9 cellular contexts compared by ENCODE assay signal in the genomic region with DNA sequence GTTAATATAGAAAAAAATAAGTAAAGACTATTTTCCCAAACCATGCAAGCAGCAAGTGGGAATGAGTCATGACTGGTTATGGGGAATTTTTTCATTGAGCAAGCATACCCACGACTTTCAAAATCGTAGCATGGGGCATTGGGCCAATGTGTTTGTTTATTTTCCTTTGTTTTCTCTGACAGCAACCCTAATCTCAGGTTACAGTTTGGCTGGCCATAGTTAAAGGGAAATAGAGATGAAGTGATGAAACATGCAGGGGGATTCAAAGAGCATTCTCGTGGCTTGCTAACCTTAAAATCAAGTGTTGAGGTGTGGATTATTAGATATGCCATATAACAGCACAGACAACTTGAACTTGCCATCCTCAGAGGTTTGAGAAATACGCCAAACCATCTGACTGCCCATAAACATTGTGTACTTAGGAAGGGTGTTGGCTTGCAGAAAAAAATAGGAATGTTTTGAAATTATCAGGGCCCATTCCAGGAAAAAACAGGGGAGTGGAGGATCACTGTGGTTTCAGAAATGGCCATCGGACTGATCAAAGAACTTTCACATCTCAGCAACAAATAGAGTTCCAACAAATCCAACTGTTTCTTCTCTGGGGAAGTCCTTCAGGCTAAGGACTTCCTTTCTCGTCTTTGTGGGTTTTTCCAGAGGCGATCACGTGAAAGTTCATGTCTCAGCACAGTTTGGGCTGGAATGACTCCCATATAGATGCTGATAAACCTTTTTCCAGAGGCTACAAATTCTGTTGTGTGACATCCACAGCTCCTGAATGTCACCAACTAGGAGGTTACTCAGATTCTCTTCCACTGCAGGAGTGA.
A peak's percentile ranks its signal among the peaks of the same experiment; 100 is the strongest.
DNase-seq lines count a peak whose midpoint lies in the region; ATAC-seq, FAIRE-seq and TF ChIP-seq lines count a peak whose summit lies in the region.
"Had no signal": no experiment of that assay in that cellular context is flagged by ENCODE, and none has a peak within 500 bp of the region (broad histone marks: within the 10 kb centered on the region; RNA-seq: fewer than 3 reads in every experiment).

No MANE protein-coding gene starts in this region.

- H3K9me3 ChIP-seq in endothelial cell of umbilical vein (replicated peaks; ENCODE audit: control insufficient read depth, insufficient read depth, low read length) (no peaks in the 10 kb centered on the region), pancreas (no peaks in the 10 kb centered on the region)

- H3K36me3 ChIP-seq in endothelial cell of umbilical vein (ENCODE audit: control insufficient read depth in 2 of 2, extremely low read depth in 1 of 2, insufficient read depth in 2 of 2, low read length in 2 of 2): no peaks in the 10 kb centered on the region
- no peaks in the 10 kb centered on the region for H3K36me3 ChIP-seq in pancreas

- H3K4me2 ChIP-seq in endothelial cell of umbilical vein (ENCODE audit: insufficient read depth, low read length): peak overlapping the region; percentile 40

- peak; percentile 47 for DNase-seq in Calu3
- peak; percentile 14 for DNase-seq in NCI-H2081 treated with DMSO at 0.1 percent for 48 hours (lab: John Stamatoyannopoulos, UW)
- peak; percentile 98 for DNase-seq in endothelial cell of umbilical vein (ENCODE audit: low read depth, low spot score)
- DNase-seq in pancreas: peak in 2 of 6 donors; percentile 21 to 71
- DNase-seq in activated naive CD4-positive, alpha-beta T cell treated with anti-CD3 and anti-CD28 coated beads for 36 hours: no peak
- no peak for DNase-seq in coronary artery (ENCODE audit: low spot score)

- no peaks in the 10 kb centered on the region for H3K27me3 Mint-ChIP-seq in Calu3 (ENCODE audit: unreplicated experiment)
- H3K27me3 Mint-ChIP-seq in activated naive CD4-positive, alpha-beta T cell treated with anti-CD3 and anti-CD28 coated beads for 36 hours (ENCODE audit: low read depth): peaks cover 9% of the 10 kb centered on the region

- intact Hi-C loops in Calu3 (cut with micrococcal nuclease; ENCODE audit: unreplicated experiment): no loop called here
- intact Hi-C loops in endothelial cell of umbilical vein (cut with micrococcal nuclease): loop anchor here (1.0 to 5.0 kb wide), 7 partner anchors 23 to 362 kb away; partner anchors contain the start of gene NFIL3
- intact Hi-C loops in pancreas (cut with DNase I): no loop called here
- intact Hi-C loops in activated naive CD4-positive, alpha-beta T cell treated with anti-CD3 and anti-CD28 coated beads for 36 hours (cut with micrococcal nuclease): loop anchor here (1.0 kb wide), 1 partner anchor 39 kb away; no protein-coding TSS in a partner anchor

- H3K4me3 Mint-ChIP-seq in Calu3 (ENCODE audit: low read depth, unreplicated experiment): peak overlapping the region; percentile 49
- H3K4me3 Mint-ChIP-seq in activated naive CD4-positive, alpha-beta T cell treated with anti-CD3 and anti-CD28 coated beads for 36 hours: no peak overlapping the region

- H3K9me3 Mint-ChIP-seq in Calu3 (ENCODE audit: low read depth, unreplicated experiment): no peaks in the 10 kb centered on the region
- no peaks in the 10 kb centered on the region for H3K9me3 Mint-ChIP-seq in activated naive CD4-positive, alpha-beta T cell treated with anti-CD3 and anti-CD28 coated beads for 36 hours

- peak overlapping the region; percentile 68 for H3K27ac ChIP-seq in endothelial cell of umbilical vein (ENCODE audit: insufficient read depth, low read depth, low read length)
- H3K27ac ChIP-seq in pancreas: peak overlapping the region in 2 of 4 donors; percentile 48 to 55
- H3K27ac ChIP-seq in coronary artery: peak overlapping the region in 1 of 2 donors; percentile 18

- TF ChIP-seq POLR2A in endothelial cell of umbilical vein (IDR thresholded peaks at IDR 0.05; ENCODE audit: low read depth, low read length): no peak

- peak overlapping the region; percentile 27 for H3K9ac ChIP-seq in endothelial cell of umbilical vein (replicated peaks; ENCODE audit: extremely low read depth, insufficient read depth, low read length)

- H3K79me2 ChIP-seq in endothelial cell of umbilical vein (ENCODE audit: control insufficient read depth, insufficient read depth, low read length): no peaks in the 10 kb centered on the region

- H3K4me1 Mint-ChIP-seq in Calu3 (ENCODE audit: low read depth, unreplicated experiment): peaks cover 39% of the 10 kb centered on the region
- H3K4me1 Mint-ChIP-seq in activated naive CD4-positive, alpha-beta T cell treated with anti-CD3 and anti-CD28 coated beads for 36 hours (ENCODE audit: low read depth): peaks cover 29% of the 10 kb centered on the region

- POLR2A ChIA-PET in endothelial cell of umbilical vein (lab: Charles Lee): no interaction called here

- no peaks in the 10 kb centered on the region for H3K9me1 ChIP-seq in endothelial cell of umbilical vein (replicated peaks; ENCODE audit: control insufficient read depth, extremely low read depth, insufficient read depth, low read length)

- CTCF ChIA-PET in Calu3 (lab: Charles Lee) (no interaction called here), endothelial cell of umbilical vein (lab: Charles Lee) (interaction anchor here (0.7 to 1.9 kb wide), 3 partner anchors 11 to 30 kb away, joined by 3 to 4 read pairs (median 3); no protein-coding TSS in a partner anchor)
- CTCF ChIA-PET in activated naive CD4-positive, alpha-beta T cell treated with anti-CD3 and anti-CD28 coated beads for 36 hours (lab: Charles Lee): interaction anchor here (0.8 kb wide), 1 partner anchor 10 kb away, joined by 4 read pairs; no protein-coding TSS in a partner anchor

- peak overlapping the region in 1 of 3 experiments; percentile 2 for H3K4me3 ChIP-seq in endothelial cell of umbilical vein (replicated peaks in 1 of 3; ENCODE audit: insufficient read depth in 1 of 3, low read depth in 1 of 3, low read length in 3 of 3)
- no peak overlapping the region for H3K4me3 ChIP-seq in pancreas
- no peak overlapping the region for H3K4me3 ChIP-seq in coronary artery

- WGBS in pancreas, 2 donors: 34 to 40% methylated on average over 8 of the region's 8 CpGs

- H4K20me1 ChIP-seq in endothelial cell of umbilical vein (replicated peaks; ENCODE audit: control insufficient read depth, extremely low read depth, insufficient read depth, low read length): no peaks in the 10 kb centered on the region

- no peaks in the 10 kb centered on the region for H3K36me3 Mint-ChIP-seq in Calu3 (ENCODE audit: insufficient read depth, unreplicated experiment)
- no peaks in the 10 kb centered on the region for H3K36me3 Mint-ChIP-seq in activated naive CD4-positive, alpha-beta T cell treated with anti-CD3 and anti-CD28 coated beads for 36 hours (ENCODE audit: low read depth)

- H3K27ac Mint-ChIP-seq in Calu3 (ENCODE audit: unreplicated experiment): peak overlapping the region; percentile 43
- H3K27ac Mint-ChIP-seq in activated naive CD4-positive, alpha-beta T cell treated with anti-CD3 and anti-CD28 coated beads for 36 hours: no peak overlapping the region

- H3K4me1 ChIP-seq in endothelial cell of umbilical vein (ENCODE audit: control insufficient read depth, extremely low read depth, insufficient read depth, low read length): peaks cover 43% of the 10 kb centered on the region
- peaks cover 0 to 16% (median 0%) of the 10 kb centered on the region in 3 donors for H3K4me1 ChIP-seq in pancreas

- dilution Hi-C loops in endothelial cell of umbilical vein (cut with MboI; ENCODE audit: extremely low pct_ligation_motif_present, low sequenced_read_pairs): no loop called here

- FAIRE-seq in endothelial cell of umbilical vein (lab: Jason Lieb, UNC): peak; percentile 95
- FAIRE-seq in pancreas (lab: Jason Lieb, UNC): no peak
- FAIRE-seq: H1 had no signal

- peak overlapping the region; percentile 5 for H2AFZ ChIP-seq in endothelial cell of umbilical vein (ENCODE audit: low read depth, low read length)

- H3K27me3 ChIP-seq in endothelial cell of umbilical vein (ENCODE audit: control insufficient read depth in 2 of 2, insufficient read depth in 2 of 2, low read length in 2 of 2): no peaks in the 10 kb centered on the region
- H3K27me3 ChIP-seq in pancreas: no peaks in the 10 kb centered on the region

- TF ChIP-seq CTCF in Calu3 (IDR thresholded peaks at IDR 0.05; ENCODE audit: unreplicated experiment): no peak
- no peak for TF ChIP-seq CTCF in endothelial cell of umbilical vein (IDR thresholded peaks at IDR 0.05; ENCODE audit: extremely low read depth in 1 of 2, insufficient read depth in 1 of 2, low read depth in 1 of 2, low read length in 2 of 2)
- no peak for TF ChIP-seq CTCF in pancreas (IDR thresholded peaks at IDR 0.05)
- TF ChIP-seq CTCF in coronary artery (IDR thresholded peaks at IDR 0.05): no peak

- BruUV-seq in Calu3 (replicated peaks; lab: Mats Ljungman, UMichigan) (no TSS peak), endothelial cell of umbilical vein (replicated peaks; lab: Mats Ljungman, UMichigan) (no TSS peak)

- ATAC-seq in pancreas (peak; percentile 71 to 87 (median 80)), GM18907 (IDR thresholded peaks at IDR 0.05; ENCODE audit: unreplicated experiment) (no peak), HG03439 (IDR thresholded peaks at IDR 0.05; ENCODE audit: unreplicated experiment) (no peak)

TF ChIP-seq in endothelial cell of umbilical vein, 7 proteins besides CTCF, POLR2A, EP300 and RAD21:
- TF ChIP-seq FOS (IDR thresholded peaks at IDR 0.05; ENCODE audit: borderline replicate concordance, insufficient read depth, low read length) (peak; percentile 76), JUN (IDR thresholded peaks at IDR 0.05; ENCODE audit: borderline replicate concordance, insufficient read depth, insufficient read length, low read depth) (peak; percentile 69), POLR2AphosphoS5 (IDR thresholded peaks at IDR 0.05; ENCODE audit: insufficient read depth, low read depth, low read length) (no peak), MYC (IDR thresholded peaks at IDR 0.05; ENCODE audit: low read depth, low read length) (no peak), EZH2 (IDR thresholded peaks at IDR 0.05; ENCODE audit: borderline replicate concordance, low read depth, low read length, severe bottlenecking) (no peak), GATA2 (IDR thresholded peaks at IDR 0.05; ENCODE audit: insufficient read depth, insufficient read length, low read depth, low read length) (peak; percentile 29)
- TF ChIP-seq, protein P1, sequence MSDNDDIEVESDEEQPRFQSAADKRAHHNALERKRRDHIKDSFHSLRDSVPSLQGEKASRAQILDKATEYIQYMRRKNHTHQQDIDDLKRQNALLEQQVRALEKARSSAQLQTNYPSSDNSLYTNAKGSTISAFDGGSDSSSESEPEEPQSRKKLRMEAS (IDR thresholded peaks at IDR 0.05; ENCODE audit: insufficient read depth, insufficient read length): no peak

Comparison
In these comparisons a context has a peak if more than half of its experiments do, and no peak if none do; other contexts are left out.
1. DNase-seq: peak in Calu3 (single experiment), NCI-H2081 treated with DMSO at 0.1 percent for 48 hours (single experiment) and endothelial cell of umbilical vein (single experiment); none in activated naive CD4-positive, alpha-beta T cell treated with anti-CD3 and anti-CD28 coated beads for 36 hours (single experiment) and coronary artery (single experiment).
2. ATAC-seq: peak in pancreas (4 of 4); none in GM18907 (single experiment) and HG03439 (single experiment).
3. intact Hi-C loops: an anchor here in endothelial cell of umbilical vein (1.0 to 5.0 kb wide) and activated naive CD4-positive, alpha-beta T cell treated with anti-CD3 and anti-CD28 coated beads for 36 hours (1.0 kb wide); none called in Calu3 and pancreas.